In the genomic region with DNA sequence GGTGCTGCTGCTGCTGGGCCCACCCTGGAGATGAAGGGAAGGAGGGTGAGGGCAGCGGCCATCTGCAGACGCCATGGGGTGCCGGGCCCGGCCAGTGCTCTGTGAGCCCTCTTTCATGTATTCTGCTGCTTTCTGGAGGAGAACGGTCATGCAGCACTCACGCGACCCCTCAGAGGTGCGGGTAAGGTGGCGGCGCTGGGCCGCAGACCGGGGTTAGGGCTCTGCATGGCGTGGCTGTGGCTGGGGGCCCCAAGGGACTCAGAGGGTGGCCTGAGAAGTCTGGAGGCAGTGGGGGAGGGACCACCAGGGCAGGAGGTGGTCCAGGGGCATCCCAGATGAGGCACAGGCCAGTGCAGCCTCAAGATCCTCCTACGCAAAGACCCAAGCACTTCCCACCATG, we compare ENCODE assay signal across 2 cellular contexts.
TF ChIP-seq lines count a peak whose summit lies in the region.

No MANE protein-coding gene starts in this region.

TF ChIP-seq in HepG2, 621 proteins besides CTCF, POLR2A, EP300 and RAD21 (continued from another document):
- TF ChIP-seq RFX5 (IDR thresholded peaks at IDR 0.05; ENCODE audit: low read depth, low read length) (no peak), MBNL3 (CRISPR knock-in tag; conservative IDR thresholded peaks at IDR 0.05) (no peak), MTA1 (CRISPR knock-in tag; IDR thresholded peaks at IDR 0.05; ENCODE audit: borderline replicate concordance) (no peak), PCBP1 (IDR thresholded peaks at IDR 0.05; ENCODE audit: borderline replicate concordance, low read depth, low read length) (no peak)
TF ChIP-seq in HepG2: peak in this region for 0.

TF ChIP-seq in WTC11, 78 proteins besides CTCF, POLR2A, EP300 and RAD21:
- TF ChIP-seq, protein P1, sequence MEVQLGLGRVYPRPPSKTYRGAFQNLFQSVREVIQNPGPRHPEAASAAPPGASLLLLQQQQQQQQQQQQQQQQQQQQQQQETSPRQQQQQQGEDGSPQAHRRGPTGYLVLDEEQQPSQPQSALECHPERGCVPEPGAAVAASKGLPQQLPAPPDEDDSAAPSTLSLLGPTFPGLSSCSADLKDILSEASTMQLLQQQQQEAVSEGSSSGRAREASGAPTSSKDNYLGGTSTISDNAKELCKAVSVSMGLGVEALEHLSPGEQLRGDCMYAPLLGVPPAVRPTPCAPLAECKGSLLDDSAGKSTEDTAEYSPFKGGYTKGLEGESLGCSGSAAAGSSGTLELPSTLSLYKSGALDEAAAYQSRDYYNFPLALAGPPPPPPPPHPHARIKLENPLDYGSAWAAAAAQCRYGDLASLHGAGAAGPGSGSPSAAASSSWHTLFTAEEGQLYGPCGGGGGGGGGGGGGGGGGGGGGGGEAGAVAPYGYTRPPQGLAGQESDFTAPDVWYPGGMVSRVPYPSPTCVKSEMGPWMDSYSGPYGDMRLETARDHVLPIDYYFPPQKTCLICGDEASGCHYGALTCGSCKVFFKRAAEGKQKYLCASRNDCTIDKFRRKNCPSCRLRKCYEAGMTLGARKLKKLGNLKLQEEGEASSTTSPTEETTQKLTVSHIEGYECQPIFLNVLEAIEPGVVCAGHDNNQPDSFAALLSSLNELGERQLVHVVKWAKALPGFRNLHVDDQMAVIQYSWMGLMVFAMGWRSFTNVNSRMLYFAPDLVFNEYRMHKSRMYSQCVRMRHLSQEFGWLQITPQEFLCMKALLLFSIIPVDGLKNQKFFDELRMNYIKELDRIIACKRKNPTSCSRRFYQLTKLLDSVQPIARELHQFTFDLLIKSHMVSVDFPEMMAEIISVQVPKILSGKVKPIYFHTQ (CRISPR knock-in tag; IDR thresholded peaks at IDR 0.05): no peak
- TF ChIP-seq ZNF671 (CRISPR knock-in tag; IDR thresholded peaks at IDR 0.05): no peak
- no peak for TF ChIP-seq TP53 (CRISPR knock-in tag; IDR thresholded peaks at IDR 0.05)
- no peak for TF ChIP-seq ZNF396 (CRISPR knock-in tag; IDR thresholded peaks at IDR 0.05; ENCODE audit: borderline replicate concordance)
- no peak for TF ChIP-seq NFE2L1 (CRISPR knock-in tag; IDR thresholded peaks at IDR 0.05)
- TF ChIP-seq, protein P2, sequence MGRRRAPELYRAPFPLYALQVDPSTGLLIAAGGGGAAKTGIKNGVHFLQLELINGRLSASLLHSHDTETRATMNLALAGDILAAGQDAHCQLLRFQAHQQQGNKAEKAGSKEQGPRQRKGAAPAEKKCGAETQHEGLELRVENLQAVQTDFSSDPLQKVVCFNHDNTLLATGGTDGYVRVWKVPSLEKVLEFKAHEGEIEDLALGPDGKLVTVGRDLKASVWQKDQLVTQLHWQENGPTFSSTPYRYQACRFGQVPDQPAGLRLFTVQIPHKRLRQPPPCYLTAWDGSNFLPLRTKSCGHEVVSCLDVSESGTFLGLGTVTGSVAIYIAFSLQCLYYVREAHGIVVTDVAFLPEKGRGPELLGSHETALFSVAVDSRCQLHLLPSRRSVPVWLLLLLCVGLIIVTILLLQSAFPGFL (CRISPR knock-in tag; IDR thresholded peaks at IDR 0.05; ENCODE audit: borderline replicate concordance): no peak
- TF ChIP-seq TCF7 (CRISPR knock-in tag; IDR thresholded peaks at IDR 0.05; ENCODE audit: low read depth): no peak
